In genomic region chr15:74099963-74100733, GRCh38 we compare ENCODE assay signal across 8 cellular contexts. TPM values are rescaled to one million over a fixed set of nuclear protein-coding genes. Genes with fewer than 3 reads are reported as not detected.
DNase-seq lines count a peak whose midpoint lies in the region; ATAC-seq lines count a peak whose summit lies in the region.
"Not testable (repeated sequence)": the region's sequence is repeated elsewhere in the genome, so short reads cannot be mapped to it uniquely, and the experiment has no call there.

No MANE protein-coding gene starts in this region.

- H3K36me3 Mint-ChIP-seq in activated naive CD4-positive, alpha-beta T cell treated with anti-CD3 and anti-CD28 coated beads for 36 hours (ENCODE audit: low read depth): not testable (repeated sequence)

- DNase-seq in ACHN: peak; percentile 86
- peak; percentile 47 for DNase-seq in SK-MEL-5 (ENCODE audit: low read depth, low spot score)
- DNase-seq in activated naive CD4-positive, alpha-beta T cell treated with anti-CD3 and anti-CD28 coated beads for 36 hours: peak; percentile 94
- DNase-seq in fibroblast of peridontal ligament (ENCODE audit: extremely low read depth): peak; percentile 84
- DNase-seq in mesendoderm: peak; percentile 95
- peak; percentile 2 to 46 for DNase-seq in stimulated activated CD4-positive, alpha-beta T cell treated with anti-CD3 and anti-CD28 coated beads, Interleukin-1b, Interleukin-23, amount 100 ng/mL, for 1 hour (ENCODE audit: low read depth in 2 of 2)

- H2AK5ac ChIP-seq in mesendoderm (ENCODE audit: low read length): not testable (repeated sequence)

- not testable (repeated sequence) for H3K27ac ChIP-seq in mesendoderm (ENCODE audit: low read depth, low read length)

- not testable (repeated sequence) for H3K4me1 Mint-ChIP-seq in activated naive CD4-positive, alpha-beta T cell treated with anti-CD3 and anti-CD28 coated beads for 36 hours (ENCODE audit: low read depth)

- H3K4me1 ChIP-seq in mesendoderm (ENCODE audit: control insufficient read depth, low read depth, low read length): not testable (repeated sequence)

- not testable (repeated sequence) for H2BK15ac ChIP-seq in mesendoderm (replicated peaks; ENCODE audit: low read depth)

- H3K9me3 Mint-ChIP-seq in activated naive CD4-positive, alpha-beta T cell treated with anti-CD3 and anti-CD28 coated beads for 36 hours: not testable (repeated sequence)

- peak overlapping the region; percentile 87 for H3K4ac ChIP-seq in mesendoderm (ENCODE audit: low read depth, low read length)

- WGBS in mesendoderm (ENCODE audit: extremely low coverage, insufficient coverage, low lambda C conversion rate): no CpG with 5 or more reads among the region's 45 CpGs

- not testable (repeated sequence) for H3K27me3 ChIP-seq in mesendoderm (ENCODE audit: insufficient read depth, low read length, poor library complexity)

- peak overlapping the region; percentile 53 for H3K9ac ChIP-seq in mesendoderm (ENCODE audit: low read length)

- H3K4me3 Mint-ChIP-seq in activated naive CD4-positive, alpha-beta T cell treated with anti-CD3 and anti-CD28 coated beads for 36 hours: peak overlapping the region; percentile 91

- peak overlapping the region; percentile 84 for H3K27ac Mint-ChIP-seq in activated naive CD4-positive, alpha-beta T cell treated with anti-CD3 and anti-CD28 coated beads for 36 hours

- H3K56ac ChIP-seq in mesendoderm (ENCODE audit: low read length): peak overlapping the region; percentile 79

- H3K36me3 ChIP-seq in mesendoderm (ENCODE audit: control insufficient read depth, insufficient read depth, low read length): not testable (repeated sequence)

- not testable (repeated sequence) for H3K18ac ChIP-seq in mesendoderm (ENCODE audit: low read length)

- not testable (repeated sequence) for H3K79me2 ChIP-seq in mesendoderm (ENCODE audit: control insufficient read depth, insufficient read depth, low read length)

- not testable (repeated sequence) for H3K27me3 Mint-ChIP-seq in activated naive CD4-positive, alpha-beta T cell treated with anti-CD3 and anti-CD28 coated beads for 36 hours (ENCODE audit: low read depth)

- not testable (repeated sequence) for H3K79me1 ChIP-seq in mesendoderm (ENCODE audit: low read length)

- in situ Hi-C loops in ACHN (cut with HindIII; ENCODE audit: low pct_ligation_motif_present, low pct_unique_long_range_greater_than_20kb, low sequenced_read_pairs): not testable (repeated sequence)
- in situ Hi-C loops in SK-MEL-5 (cut with HindIII; ENCODE audit: low pct_unique_long_range_greater_than_20kb, low sequenced_read_pairs): loop anchor here (25.0 kb wide), 1 partner anchor 212 kb away; no protein-coding TSS in a partner anchor

- H3K4me2 ChIP-seq in mesendoderm (ENCODE audit: low read length): not testable (repeated sequence)

- intact Hi-C loops in activated naive CD4-positive, alpha-beta T cell treated with anti-CD3 and anti-CD28 coated beads for 36 hours (cut with micrococcal nuclease): not testable (repeated sequence)

- not testable (repeated sequence) for H2BK120ac ChIP-seq in mesendoderm (ENCODE audit: low read depth, low read length)

- not testable (repeated sequence) for H3K23ac ChIP-seq in mesendoderm (ENCODE audit: low read length)

- H4K5ac ChIP-seq in mesendoderm (ENCODE audit: low read length): not testable (repeated sequence)

- not testable (repeated sequence) for H2BK5ac ChIP-seq in mesendoderm (ENCODE audit: low read length)

- CTCF ChIA-PET in activated naive CD4-positive, alpha-beta T cell treated with anti-CD3 and anti-CD28 coated beads for 36 hours (lab: Charles Lee): not testable (repeated sequence)

- H3K4me3 ChIP-seq in mesendoderm (ENCODE audit: low read length): not testable (repeated sequence)

- ATAC-seq in GM19023 (IDR thresholded peaks at IDR 0.05; ENCODE audit: unreplicated experiment): peak; percentile 91
- ATAC-seq in HG03095 (IDR thresholded peaks at IDR 0.05; ENCODE audit: unreplicated experiment): peak; percentile 88

- not testable (repeated sequence) for H4K8ac ChIP-seq in mesendoderm (ENCODE audit: low read depth, low read length)

RNA-seq across cellular contexts. Expression of gene GOLGA6A, which starts 17.8 kb away (rescaled TPM):
- not detected in 2 replicates for total RNA-seq in SK-MEL-5 (2014; rRNA removed; shearing (Covaris generic))
- 0.04 TPM in 1 of 2 replicates, not detected in the other for polyA plus RNA-seq in SK-MEL-5 (2015; cell fraction: cytosol; rRNA removed)
- polyA plus RNA-seq in SK-MEL-5 (2015; cell fraction: nucleus; rRNA removed): 0.05 and 0.12 TPM in 2 replicates
- under 1 TPM; 0.14 to 0.84 TPM for total RNA-seq in activated naive CD4-positive, alpha-beta T cell treated with anti-CD3 and anti-CD28 coated beads for 36 hours
- 0.20 TPM for polyA plus RNA-seq in mesendoderm (2013, experiment 1 of 2)
- polyA plus RNA-seq in mesendoderm (2013, experiment 2 of 2): 0.45 TPM

RNA-seq across cellular contexts. Expression of gene ISLR2, which starts 30.2 kb away (rescaled TPM):
- total RNA-seq in SK-MEL-5 (2014; rRNA removed; shearing (Covaris generic)): not detected in 2 replicates
- polyA plus RNA-seq in SK-MEL-5 (2015; cell fraction: cytosol; rRNA removed): 0.07 TPM in 1 of 2 replicates, not detected in the other
- not detected in 2 replicates for polyA plus RNA-seq in SK-MEL-5 (2015; cell fraction: nucleus; rRNA removed)
- not detected for total RNA-seq in activated naive CD4-positive, alpha-beta T cell treated with anti-CD3 and anti-CD28 coated beads for 36 hours
- 0.28 TPM for polyA plus RNA-seq in mesendoderm (2013, experiment 1 of 2)
- polyA plus RNA-seq in mesendoderm (2013, experiment 2 of 2): 0.21 TPM

Comparison
In these comparisons a context has a peak if more than half of its experiments do, and no peak if none do; other contexts are left out.
1. DNase-seq: peak in every context shown above with its lines; median percentile 95 in mesendoderm; 94 in activated naive CD4-positive, alpha-beta T cell treated with anti-CD3 and anti-CD28 coated beads for 36 hours; 86 in ACHN; 84 in fibroblast of peridontal ligament; 47 in SK-MEL-5; 24 in stimulated activated CD4-positive, alpha-beta T cell treated with anti-CD3 and anti-CD28 coated beads, Interleukin-1b, Interleukin-23, amount 100 ng/mL, for 1 hour.